ENCODE assay signal across 21 cellular contexts in genomic region chr2:1687254-1687653, GRCh38. TPM values are rescaled to one million over a fixed set of nuclear protein-coding genes. Genes with fewer than 3 reads are reported as not detected.
A peak's percentile ranks its signal among the peaks of the same experiment; 100 is the strongest.
DNase-seq lines count a peak whose midpoint lies in the region; ATAC-seq, FAIRE-seq and TF ChIP-seq lines count a peak whose summit lies in the region.
"Had no signal": no experiment of that assay in that cellular context is flagged by ENCODE, and none has a peak within 500 bp of the region (broad histone marks: within the 10 kb centered on the region; RNA-seq: fewer than 3 reads in every experiment).

No MANE protein-coding gene starts in this region.

- DNase-seq in IMR-90 (no peak), astrocyte (ENCODE audit: low read depth) (peak; percentile 69), right lobe of liver (no peak), NCI-H187 (lab: John Stamatoyannopoulos, UW) (no peak), retina (no peak)
- DNase-seq: activated CD4-positive, alpha-beta T cell treated with anti-CD3 and anti-CD28 coated beads for 1 hour; activated T-cell treated with anti-CD3 and anti-CD28 coated beads, Interleukin-2, amount 50 U/mL, for 72 hours; colonic mucosa; foreskin melanocyte; GM23248; mesendoderm; MM.1S; NCI-H146; NCI-H774; T1000 had no signal

- peaks cover 24% of the 10 kb centered on the region for H3K9me1 ChIP-seq in IMR-90 (ENCODE audit: insufficient read depth, low read length)

- no peak overlapping the region for H3K4me3 ChIP-seq in IMR-90 (ENCODE audit: insufficient read depth, low read depth, low read length)
- no peak overlapping the region for H3K4me3 ChIP-seq in astrocyte (ENCODE audit: insufficient read depth, low read depth, low read length)
- H3K4me3 ChIP-seq in right lobe of liver, result no peak overlapping the region
- no peak overlapping the region for H3K4me3 ChIP-seq in subcutaneous abdominal adipose tissue (ENCODE audit: low read depth in 1 of 5, low read length in 5 of 5)
- H3K4me3 ChIP-seq: colonic mucosa, GM23248, thoracic aorta had no signal

- H3K36me3 ChIP-seq in IMR-90 (ENCODE audit: control insufficient read depth, insufficient read depth, low read length) (peaks cover 67% of the 10 kb centered on the region), astrocyte (ENCODE audit: insufficient read depth, low read length) (peaks cover 52% of the 10 kb centered on the region), right lobe of liver (no peaks in the 10 kb centered on the region), subcutaneous abdominal adipose tissue (ENCODE audit: control insufficient read depth in 5 of 5, insufficient read depth in 5 of 5, low read length in 5 of 5) (peaks cover 6 to 74% (median 59%) of the 10 kb centered on the region in 5 donors)
- H3K36me3 ChIP-seq: colonic mucosa had no signal

- FAIRE-seq in astrocyte (lab: Jason Lieb, UNC), result no peak

- H2BK5ac ChIP-seq in IMR-90 (ENCODE audit: low read depth, low read length, poor library complexity, severe bottlenecking), result peak overlapping the region; percentile 0

- H3K36me3 Mint-ChIP-seq in astrocyte (ENCODE audit: low read depth, unreplicated experiment), result peaks cover 23% of the 10 kb centered on the region
- H3K36me3 Mint-ChIP-seq: activated naive CD4-positive, alpha-beta T cell treated with anti-CD3 and anti-CD28 coated beads, Interleukin-2, amount 50 U/mL, for 24 hours; stimulated activated effector memory CD8-positive, alpha-beta T cell treated with anti-CD3 and anti-CD28 coated beads, Interleukin-12 subunit alpha, Interleukin-12 subunit beta, amount 100 ng/mL, for 72 hours had no signal

- TF ChIP-seq CTCF in IMR-90 (conservative IDR thresholded peaks at IDR 0.05; ENCODE audit: low read depth, low read length) (no peak), astrocyte (IDR thresholded peaks at IDR 0.05; ENCODE audit: insufficient read depth, low read depth, low read length) (no peak), right lobe of liver (IDR thresholded peaks at IDR 0.05) (no peak)

- H4K5ac ChIP-seq in IMR-90 (ENCODE audit: low read depth, low read length), result no peak overlapping the region

- H4K20me1 ChIP-seq in IMR-90 (ENCODE audit: insufficient read depth, low read length), result peaks cover 36% of the 10 kb centered on the region
- H4K20me1 ChIP-seq in astrocyte (ENCODE audit: insufficient read depth, low read length), result peaks cover 13% of the 10 kb centered on the region

- 0 out of 2 replicates have a peak overlapping the region, but pooled peaks have one; percentile 21 for H2AK5ac ChIP-seq in IMR-90 (ENCODE audit: low read depth, low read length)

- CTCF ChIA-PET in IMR-90 (lab: Yijun Ruan, JAX), result interaction anchor here (1.2 kb wide), 1 partner anchor 130 kb away, joined by 5 read pairs; no protein-coding TSS in a partner anchor

- H4K8ac ChIP-seq in IMR-90 (ENCODE audit: low read depth in 2 of 2, low read length in 2 of 2), result no peak overlapping the region

- dilution Hi-C loops in IMR-90 (cut with HindIII; ENCODE audit: low sequenced_read_pairs, unreplicated experiment), result no loop called here

- H2AK9ac ChIP-seq in IMR-90 (replicated peaks; ENCODE audit: low read depth, low read length, poor library complexity), result no peak overlapping the region

- H3K4me1 ChIP-seq in IMR-90 (ENCODE audit: control insufficient read depth, insufficient read depth, low read length) (peaks cover 19% of the 10 kb centered on the region), astrocyte (ENCODE audit: insufficient read depth, low read length) (peaks cover 35% of the 10 kb centered on the region), right lobe of liver (no peaks in the 10 kb centered on the region), subcutaneous abdominal adipose tissue (ENCODE audit: control insufficient read depth in 5 of 5, insufficient read depth in 5 of 5, low read length in 5 of 5) (peaks cover 7 to 36% (median 23%) of the 10 kb centered on the region in 5 donors)
- H3K4me1 ChIP-seq: colonic mucosa had no signal

- H2BK15ac ChIP-seq in IMR-90 (ENCODE audit: low read depth, low read length), result no peak overlapping the region

- H3K14ac ChIP-seq in IMR-90 (replicated peaks; ENCODE audit: low read depth, low read length), result no peak overlapping the region

- H2BK20ac ChIP-seq in IMR-90 (ENCODE audit: low read depth, low read length), result no peak overlapping the region

- POLR2A ChIA-PET in IMR-90 (lab: Charles Lee; ENCODE audit: unreplicated experiment), result no interaction called here

- no peak overlapping the region for H3K18ac ChIP-seq in IMR-90 (ENCODE audit: low read depth, low read length)

- H3K9me3 ChIP-seq in IMR-90 (ENCODE audit: control insufficient read depth, insufficient read depth, low read length), result no peaks in the 10 kb centered on the region
- H3K9me3 ChIP-seq in astrocyte (ENCODE audit: insufficient read depth, low read depth, low read length), result no peaks in the 10 kb centered on the region
- no peaks in the 10 kb centered on the region for H3K9me3 ChIP-seq in right lobe of liver
- H3K9me3 ChIP-seq in subcutaneous abdominal adipose tissue (ENCODE audit: control insufficient read depth in 5 of 5, low read length in 5 of 5), result no peaks in the 10 kb centered on the region
- H3K9me3 ChIP-seq: colonic mucosa, thoracic aorta had no signal

- H3K27ac Mint-ChIP-seq in astrocyte (ENCODE audit: unreplicated experiment), result no peak overlapping the region
- H3K27ac Mint-ChIP-seq: activated naive CD4-positive, alpha-beta T cell treated with anti-CD3 and anti-CD28 coated beads, Interleukin-2, amount 50 U/mL, for 24 hours; activated T-cell treated with anti-CD3 and anti-CD28 coated beads, Interleukin-2, amount 50 U/mL, for 72 hours; stimulated activated effector memory CD8-positive, alpha-beta T cell treated with anti-CD3 and anti-CD28 coated beads, Interleukin-12 subunit alpha, Interleukin-12 subunit beta, amount 100 ng/mL, for 72 hours had no signal

- ATAC-seq in IMR-90 (ENCODE audit: low read depth) (no peak), right lobe of liver (no peak), HG03095 (IDR thresholded peaks at IDR 0.05; ENCODE audit: unreplicated experiment) (no peak)
- ATAC-seq: activated T-cell treated with anti-CD3 and anti-CD28 coated beads, Interleukin-2, amount 50 U/mL, for 72 hours; stimulated activated effector memory CD8-positive, alpha-beta T cell treated with anti-CD3 and anti-CD28 coated beads, Interleukin-12 subunit alpha, Interleukin-12 subunit beta, amount 100 ng/mL, for 72 hours had no signal

- H3K4me3 Mint-ChIP-seq in astrocyte (ENCODE audit: unreplicated experiment), result no peak overlapping the region
- H3K4me3 Mint-ChIP-seq: activated naive CD4-positive, alpha-beta T cell treated with anti-CD3 and anti-CD28 coated beads, Interleukin-2, amount 50 U/mL, for 24 hours; activated T-cell treated with anti-CD3 and anti-CD28 coated beads, Interleukin-2, amount 50 U/mL, for 72 hours; stimulated activated effector memory CD8-positive, alpha-beta T cell treated with anti-CD3 and anti-CD28 coated beads, Interleukin-12 subunit alpha, Interleukin-12 subunit beta, amount 100 ng/mL, for 72 hours had no signal

- no peaks in the 10 kb centered on the region for H3K27me3 Mint-ChIP-seq in astrocyte (ENCODE audit: low read depth, unreplicated experiment)
- H3K27me3 Mint-ChIP-seq: activated naive CD4-positive, alpha-beta T cell treated with anti-CD3 and anti-CD28 coated beads, Interleukin-2, amount 50 U/mL, for 24 hours had no signal

- no peak overlapping the region for H2BK120ac ChIP-seq in IMR-90 (ENCODE audit: low read depth, low read length)

- no peak for TF ChIP-seq RAD21 in IMR-90 (IDR thresholded peaks at IDR 0.05; ENCODE audit: low read length)

- no peaks in the 10 kb centered on the region for H3K27me3 ChIP-seq in IMR-90 (ENCODE audit: control insufficient read depth, insufficient read depth, low read length)
- H3K27me3 ChIP-seq in astrocyte (ENCODE audit: insufficient read depth, low read length), result no peaks in the 10 kb centered on the region
- no peaks in the 10 kb centered on the region for H3K27me3 ChIP-seq in right lobe of liver
- H3K27me3 ChIP-seq in subcutaneous abdominal adipose tissue (ENCODE audit: control insufficient read depth in 5 of 5, insufficient read depth in 4 of 5, low read length in 5 of 5), result no peaks in the 10 kb centered on the region
- H3K27me3 ChIP-seq: colonic mucosa had no signal

- in situ Hi-C loops in IMR-90 (cut with MboI; ENCODE audit: low sequenced_read_pairs), result no loop called here

- H3K9ac ChIP-seq in IMR-90 (ENCODE audit: low read depth, low read length), result no peak overlapping the region
- H3K9ac ChIP-seq in astrocyte (ENCODE audit: low read length), result peak overlapping the region; percentile 81
- no peak overlapping the region for H3K9ac ChIP-seq in subcutaneous abdominal adipose tissue (ENCODE audit: low read length in 5 of 5)
- H3K9ac ChIP-seq: GM23248 had no signal

- no peak for TF ChIP-seq POLR2A in IMR-90 (IDR thresholded peaks at IDR 0.05; ENCODE audit: low read depth, low read length)
- TF ChIP-seq POLR2A in right lobe of liver (IDR thresholded peaks at IDR 0.05), result no peak

- 90% methylated on average over 2 of the region's 14 CpGs; no CpG with 5 or more reads in 1 of the 2 experiments for WGBS in IMR-90 (ENCODE audit: extremely low coverage in 2 of 2, insufficient read length in 1 of 2), 2 experiments
- 70% methylated on average over 8 of the region's 14 CpGs for WGBS in right lobe of liver (ENCODE audit: insufficient coverage, low coverage, low lambda C conversion rate, missing lambda C conversion rate)

- intact Hi-C loops in IMR-90 (cut with micrococcal nuclease) (no loop called here), right lobe of liver (cut with DNase I) (no loop called here)

- peak overlapping the region; percentile 12; the same call in 1 of the 2 replicates for H3K4ac ChIP-seq in IMR-90 (ENCODE audit: low read depth, low read length)

- no peaks in the 10 kb centered on the region for H3K9me3 Mint-ChIP-seq in astrocyte (ENCODE audit: unreplicated experiment)
- H3K9me3 Mint-ChIP-seq: activated naive CD4-positive, alpha-beta T cell treated with anti-CD3 and anti-CD28 coated beads, Interleukin-2, amount 50 U/mL, for 24 hours; activated T-cell treated with anti-CD3 and anti-CD28 coated beads, Interleukin-2, amount 50 U/mL, for 72 hours; stimulated activated effector memory CD8-positive, alpha-beta T cell treated with anti-CD3 and anti-CD28 coated beads, Interleukin-12 subunit alpha, Interleukin-12 subunit beta, amount 100 ng/mL, for 72 hours had no signal

- no peak overlapping the region for H3K27ac ChIP-seq in IMR-90 (ENCODE audit: insufficient read depth, low read length)
- peak overlapping the region; percentile 96 for H3K27ac ChIP-seq in astrocyte (ENCODE audit: low read depth, low read length)
- peak overlapping the region in 2 of 3 donors; percentile 6 to 18 for H3K27ac ChIP-seq in right lobe of liver
- peak overlapping the region; percentile 22 for H3K27ac ChIP-seq in subcutaneous abdominal adipose tissue (ENCODE audit: low read depth, low read length)
- H3K27ac ChIP-seq: colonic mucosa, epithelial cell of prostate, GM23248 had no signal

- H3K4me2 ChIP-seq in IMR-90 (ENCODE audit: low read depth, low read length), result no peak overlapping the region
- peak overlapping the region; percentile 66 for H3K4me2 ChIP-seq in astrocyte (ENCODE audit: low read length)

- H3K23ac ChIP-seq in IMR-90 (ENCODE audit: low read depth, low read length), result 0 out of 2 replicates have a peak overlapping the region, but pooled peaks have one; percentile 32

- peaks cover 35% of the 10 kb centered on the region for H3K79me2 ChIP-seq in astrocyte (ENCODE audit: insufficient read depth, low read length)

- no peak overlapping the region for H4K91ac ChIP-seq in IMR-90 (ENCODE audit: insufficient read depth, low read depth, low read length)

- H3K79me1 ChIP-seq in IMR-90 (ENCODE audit: low read depth in 1 of 2, low read length in 2 of 2), result peaks cover 35 to 69% of the 10 kb centered on the region in 2 experiments

- H2AFZ ChIP-seq in IMR-90 (replicated peaks; ENCODE audit: low read length, poor library complexity), result no peak overlapping the region
- H2AFZ ChIP-seq in astrocyte (ENCODE audit: low read depth, low read length), result no peak overlapping the region
- H2AFZ ChIP-seq: GM23248 had no signal

- H3K4me1 Mint-ChIP-seq in astrocyte (ENCODE audit: low read depth, unreplicated experiment), result peaks cover 14% of the 10 kb centered on the region
- H3K4me1 Mint-ChIP-seq: activated naive CD4-positive, alpha-beta T cell treated with anti-CD3 and anti-CD28 coated beads, Interleukin-2, amount 50 U/mL, for 24 hours; stimulated activated effector memory CD8-positive, alpha-beta T cell treated with anti-CD3 and anti-CD28 coated beads, Interleukin-12 subunit alpha, Interleukin-12 subunit beta, amount 100 ng/mL, for 72 hours had no signal

- BruUV-seq in IMR-90 (replicated peaks; lab: Mats Ljungman, UMichigan), result no TSS peak

- H3K56ac ChIP-seq in IMR-90 (ENCODE audit: extremely low read depth, insufficient read depth, low read length), result no peak overlapping the region

RNA-seq across cellular contexts. Expression of gene PXDN, which starts 57.1 kb away (rescaled TPM):
- total RNA-seq in IMR-90 (2012; rRNA removed) (148 and 153 TPM in 2 replicates), astrocyte (417 and 467 TPM in 2 replicates), right lobe of liver (10 to 100 TPM in 3 of 6 experiments, 1 to 10 TPM in 3; 5.5 to 21.0 (median 11.4) TPM)
- polyA plus RNA-seq in IMR-90 (2012; rRNA removed), result 268 and 332 TPM in 2 replicates
- polyA plus RNA-seq in IMR-90 (2012; cell fraction: cytosol; rRNA removed), result 300 and 432 TPM in 2 replicates
- polyA plus RNA-seq in IMR-90 (2012; cell fraction: nucleus; rRNA removed; ENCODE audit: low replicate concordance), result 369 and 399 TPM in 2 replicates
